Comparison of ENCODE assay signal across 2 cellular contexts in genomic region chrX:91780698-91781097, GRCh38. TPM values are rescaled to one million over a fixed set of nuclear protein-coding genes. Genes with fewer than 3 reads are reported as not detected.
"Had no signal": no experiment of that assay in that cellular context is flagged by ENCODE, and none has a peak within 500 bp of the region (broad histone marks: within the 10 kb centered on the region; RNA-seq: fewer than 3 reads in every experiment).

No MANE protein-coding gene starts in this region.

RNA-seq across cellular contexts. Expression of gene PCDH11X, which starts 1.5 kb away (rescaled TPM):
- total RNA-seq: myocyte, upper lobe of right lung had no signal
